6 cellular contexts compared by ENCODE assay signal in genomic region chr1:75554870-75555269, GRCh38. TPM values are rescaled to one million over a fixed set of nuclear protein-coding genes. Genes with fewer than 3 reads are reported as not detected.
"Had no signal": no experiment of that assay in that cellular context is flagged by ENCODE, and none has a peak within 500 bp of the region (broad histone marks: within the 10 kb centered on the region; RNA-seq: fewer than 3 reads in every experiment).

No MANE protein-coding gene starts in this region.

- DNase-seq: IMR-90, KBM-7, KG1 had no signal

- FAIRE-seq: HepG2, HTR-8/SVneo had no signal

- H3K27ac ChIP-seq: HL-60 had no signal

- ATAC-seq: HepG2 had no signal

RNA-seq across cellular contexts. Expression of gene SLC44A5, which starts 56.0 kb away (rescaled TPM):
- polyA plus RNA-seq: IMR-90 had no signal
